10 cellular contexts compared by ENCODE assay signal in genomic region chr1:203126151-203126865, GRCh38. TPM values are rescaled to one million over a fixed set of nuclear protein-coding genes. Genes with fewer than 3 reads are reported as not detected.
A peak's percentile ranks its signal among the peaks of the same experiment; 100 is the strongest.
DNase-seq lines count a peak whose midpoint lies in the region; TF ChIP-seq lines count a peak whose summit lies in the region.
"Had no signal": no experiment of that assay in that cellular context is flagged by ENCODE, and none has a peak within 500 bp of the region (broad histone marks: within the 10 kb centered on the region; RNA-seq: fewer than 3 reads in every experiment).

No MANE protein-coding gene starts in this region.

- H3K4me1 Mint-ChIP-seq in T-helper 2 cell treated with Interferon-gamma antibody and Interleukin-4, amounts not matched to agents 5 μg/mL and 100 μg/mL, for 36 hours (ENCODE audit: low read depth): peaks cover 9% of the 10 kb centered on the region

- no peaks in the 10 kb centered on the region for H3K9me3 Mint-ChIP-seq in T-helper 2 cell treated with Interferon-gamma antibody and Interleukin-4, amounts not matched to agents 5 μg/mL and 100 μg/mL, for 36 hours

- peak; percentile 1 for TF ChIP-seq CTCF in HL-60 (IDR thresholded peaks at IDR 0.05; ENCODE audit: insufficient read depth, low read length)
- TF ChIP-seq CTCF in ascending aorta (IDR thresholded peaks at IDR 0.05): peak in 2 of 3 experiments; percentile 25 to 29

- H3K4me3 Mint-ChIP-seq in T-helper 2 cell treated with Interferon-gamma antibody and Interleukin-4, amounts not matched to agents 5 μg/mL and 100 μg/mL, for 36 hours: no peak overlapping the region

- no peaks in the 10 kb centered on the region for H3K9me3 ChIP-seq in ascending aorta
- H3K9me3 ChIP-seq: Peyer's patch had no signal

- H3K27ac Mint-ChIP-seq in T-helper 2 cell treated with Interferon-gamma antibody and Interleukin-4, amounts not matched to agents 5 μg/mL and 100 μg/mL, for 36 hours: no peak overlapping the region

- H3K27ac ChIP-seq in HL-60 (replicated peaks): no peak overlapping the region
- H3K27ac ChIP-seq in ascending aorta: no peak overlapping the region
- peak overlapping the region; percentile 25 for H3K27ac ChIP-seq in layer of hippocampus (ENCODE audit: low read depth, low read length)
- H3K27ac ChIP-seq: epithelial cell of prostate had no signal

- H3K4me3 ChIP-seq in HL-60 (replicated peaks; ENCODE audit: insufficient read depth, low read length) (no peak overlapping the region), ascending aorta (peak overlapping the region; percentile 8 to 64)
- H3K4me3 ChIP-seq: Peyer's patch had no signal

- intact Hi-C loops in ascending aorta (cut with DNase I): loop anchor here (5.0 kb wide), 1 partner anchor 84 kb away; no protein-coding TSS in a partner anchor

- H3K27me3 ChIP-seq in HL-60 (ENCODE audit: insufficient read depth, poor library complexity, severe bottlenecking): peaks cover 27% of the 10 kb centered on the region
- no peaks in the 10 kb centered on the region for H3K27me3 ChIP-seq in ascending aorta
- no peaks in the 10 kb centered on the region for H3K27me3 ChIP-seq in layer of hippocampus (ENCODE audit: control insufficient read depth, insufficient read depth, low read length)
- H3K27me3 ChIP-seq: Peyer's patch had no signal

- H3K36me3 ChIP-seq in ascending aorta: no peaks in the 10 kb centered on the region
- H3K36me3 ChIP-seq: Peyer's patch had no signal

- H3K36me3 Mint-ChIP-seq in T-helper 2 cell treated with Interferon-gamma antibody and Interleukin-4, amounts not matched to agents 5 μg/mL and 100 μg/mL, for 36 hours (ENCODE audit: low read depth): no peaks in the 10 kb centered on the region

- H3K4me1 ChIP-seq in ascending aorta: peaks cover 0 to 15% of the 10 kb centered on the region in 2 donors

- peaks cover 62% of the 10 kb centered on the region for H3K27me3 Mint-ChIP-seq in T-helper 2 cell treated with Interferon-gamma antibody and Interleukin-4, amounts not matched to agents 5 μg/mL and 100 μg/mL, for 36 hours (ENCODE audit: low read depth)

- peak; percentile 59 for DNase-seq in AG08395 (ENCODE audit: low spot score)
- DNase-seq in HL-60 (ENCODE audit: low read depth in 1 of 2, low spot score in 1 of 2): peak in 1 of 2 experiments; percentile 22
- DNase-seq in ascending aorta (ENCODE audit: low spot score in 2 of 2): peak in 1 of 2 donors; percentile 60
- DNase-seq in T-helper 2 cell treated with Interferon-gamma antibody and Interleukin-4, amounts not matched to agents 5 μg/mL and 100 μg/mL, for 36 hours (ENCODE audit: low spot score): no peak
- DNase-seq in occipital lobe (lab: John Stamatoyannopoulos, UW): no peak
- no peak for DNase-seq in NCI-H1930 (lab: John Stamatoyannopoulos, UW)
- no peak for DNase-seq in NCI-H2196 (lab: John Stamatoyannopoulos, UW; ENCODE audit: unreplicated experiment)

RNA-seq across cellular contexts. Expression of gene ADORA1, which starts 1.2 kb away (rescaled TPM):
- total RNA-seq in ascending aorta (2.0 TPM), occipital lobe (24.0 TPM)

RNA-seq across cellular contexts. Expression of gene MYOG, which starts 40.5 kb away (rescaled TPM):
- total RNA-seq in ascending aorta: not detected
- not detected for total RNA-seq in occipital lobe
- total RNA-seq: Peyer's patch had no signal

RNA-seq across cellular contexts. Expression of gene MYBPH, which starts 49.3 kb away (rescaled TPM):
- total RNA-seq in ascending aorta (not detected), occipital lobe (not detected)
- total RNA-seq: Peyer's patch had no signal
